ENCODE assay signal across 15 cellular contexts in genomic region chr3:120369000-120369399, GRCh38. TPM values are rescaled to one million over a fixed set of nuclear protein-coding genes. Genes with fewer than 3 reads are reported as not detected.
A peak's percentile ranks its signal among the peaks of the same experiment; 100 is the strongest.
DNase-seq lines count a peak whose midpoint lies in the region; ATAC-seq, FAIRE-seq and TF ChIP-seq lines count a peak whose summit lies in the region.
"Had no signal": no experiment of that assay in that cellular context is flagged by ENCODE, and none has a peak within 500 bp of the region (broad histone marks: within the 10 kb centered on the region; RNA-seq: fewer than 3 reads in every experiment).

No MANE protein-coding gene starts in this region.

- RAD21 ChIA-PET in GM12878 (lab: Charles Lee; ENCODE audit: unreplicated experiment): no interaction called here

- no peak for TF ChIP-seq CTCF in GM12878 (IDR thresholded peaks at IDR 0.05 in 2 of 3, conservative IDR thresholded peaks at IDR 0.05 in 1 of 3; ENCODE audit: control insufficient read depth in 2 of 3, extremely low read depth in 1 of 3, insufficient read depth in 1 of 3, low read depth in 3 of 3, low read length in 3 of 3)
- TF ChIP-seq CTCF in CD8-positive, alpha-beta T cell (IDR thresholded peaks at IDR 0.05): no peak

- no peaks in the 10 kb centered on the region; the same call in 2 of the 3 replicates for H3K9me3 ChIP-seq in GM12878 (replicated peaks; ENCODE audit: control insufficient read depth, insufficient read depth, low read length)
- H3K9me3 ChIP-seq in CD8-positive, alpha-beta T cell (ENCODE audit: low read length): no peaks in the 10 kb centered on the region
- H3K9me3 ChIP-seq: thyroid gland had no signal

- no peak overlapping the region for H3K4me3 ChIP-seq in GM12878
- H3K4me3 ChIP-seq in CD8-positive, alpha-beta T cell (ENCODE audit: low read depth, low read length): no peak overlapping the region
- H3K4me3 ChIP-seq: thyroid gland had no signal

- H4K20me1 ChIP-seq in GM12878 (ENCODE audit: control insufficient read depth, insufficient read depth): no peaks in the 10 kb centered on the region

- H3K27me3 Mint-ChIP-seq in CD8-positive, alpha-beta T cell (ENCODE audit: low read depth): peaks cover 11% of the 10 kb centered on the region

- 25% methylated on average over 2 of the region's 2 CpGs for WGBS in GM12878 (ENCODE audit: insufficient coverage, insufficient replicate concordance, low lambda C conversion rate, missing lambda C conversion rate)

- DNase-seq in GM12878 (ENCODE audit: low read depth, low spot score): no peak
- DNase-seq in A172 (ENCODE audit: low spot score): no peak
- no peak for DNase-seq in CD8-positive, alpha-beta T cell
- no peak for DNase-seq in hypothalamus (lab: John Stamatoyannopoulos, UW)
- DNase-seq: cortex of kidney, DMS79 treated with DMSO at 0.1 percent for 48 hours, natural killer cell, Right ventricle myocardium superior, thyroid gland had no signal

- ATAC-seq in GM18505 (IDR thresholded peaks at IDR 0.05; ENCODE audit: unreplicated experiment): peak; percentile 87
- peak; percentile 71 for ATAC-seq in GM21390 (IDR thresholded peaks at IDR 0.05; ENCODE audit: unreplicated experiment)
- peak; percentile 80 for ATAC-seq in HG03060 (IDR thresholded peaks at IDR 0.05; ENCODE audit: low read depth, unreplicated experiment)
- peak; percentile 59 for ATAC-seq in GM12878
- no peak for ATAC-seq in CD8-positive, alpha-beta T cell
- no peak for ATAC-seq in HG03442 (IDR thresholded peaks at IDR 0.05; ENCODE audit: unreplicated experiment)

- no peak for FAIRE-seq in GM12878 (lab: Jason Lieb, UNC)
- FAIRE-seq: islet of Langerhans, TTC549 had no signal

- H3K36me3 ChIP-seq in GM12878 (ENCODE audit: control insufficient read depth in 2 of 2, insufficient read depth in 2 of 2, low read length in 1 of 2): no peaks in the 10 kb centered on the region
- no peaks in the 10 kb centered on the region for H3K36me3 ChIP-seq in CD8-positive, alpha-beta T cell (ENCODE audit: insufficient read depth, low read length)
- H3K36me3 ChIP-seq: thyroid gland had no signal

- H3K4me3 Mint-ChIP-seq in CD8-positive, alpha-beta T cell: no peak overlapping the region
- H3K4me3 Mint-ChIP-seq: natural killer cell had no signal

- H3K27me3 ChIP-seq in GM12878 (replicated peaks in 1 of 2; ENCODE audit: control insufficient read depth in 2 of 2, insufficient read depth in 2 of 2, low read length in 1 of 2): peaks cover 0 to 3% of the 10 kb centered on the region in 2 experiments; a peak in 2 of 4 replicates
- H3K27me3 ChIP-seq in CD8-positive, alpha-beta T cell (ENCODE audit: insufficient read depth, low read length): no peaks in the 10 kb centered on the region
- H3K27me3 ChIP-seq: thyroid gland had no signal

- no peak overlapping the region for H3K4me2 ChIP-seq in GM12878 (ENCODE audit: control insufficient read depth, insufficient read depth)

- CTCF ChIA-PET in GM12878 (lab: Yijun Ruan, JAX): interaction anchor here (1.6 kb wide), 1 partner anchor 15 kb away, joined by 3 read pairs; no protein-coding TSS in a partner anchor
- CTCF ChIA-PET in CD8-positive, alpha-beta T cell (lab: Charles Lee): interaction anchor here (2.0 kb wide), 1 partner anchor 20 kb away, joined by 4 read pairs; the partner anchor contains the start of gene LRRC58

- H3K4me1 Mint-ChIP-seq in CD8-positive, alpha-beta T cell (ENCODE audit: low read depth): no peaks in the 10 kb centered on the region
- H3K4me1 Mint-ChIP-seq: natural killer cell had no signal

- H3K79me2 ChIP-seq in GM12878 (ENCODE audit: control insufficient read depth, insufficient read depth, low read length): no peaks in the 10 kb centered on the region

- H3K27ac ChIP-seq in GM12878 (ENCODE audit: control insufficient read depth, insufficient read depth): no peak overlapping the region
- no peak overlapping the region for H3K27ac ChIP-seq in CD8-positive, alpha-beta T cell (ENCODE audit: low read depth, low read length)
- H3K27ac ChIP-seq: thyroid gland had no signal

- SMC1A ChIA-PET in GM12878 (lab: Charles Lee; ENCODE audit: uncharacterized antibody, unreplicated experiment): no interaction called here

- H3K9ac ChIP-seq in GM12878 (ENCODE audit: control insufficient read depth, insufficient read depth, low read length): no peak overlapping the region

- H3K9me3 Mint-ChIP-seq in CD8-positive, alpha-beta T cell: no peaks in the 10 kb centered on the region
- H3K9me3 Mint-ChIP-seq: natural killer cell had no signal

- intact Hi-C loops in GM12878 (cut with micrococcal nuclease; ENCODE audit: unreplicated experiment): no loop called here
- intact Hi-C loops in CD8-positive, alpha-beta T cell (cut with DNase I, micrococcal nuclease): no loop called here

- no peaks in the 10 kb centered on the region for H3K4me1 ChIP-seq in GM12878 (ENCODE audit: control insufficient read depth, insufficient read depth, low read length)
- no peaks in the 10 kb centered on the region for H3K4me1 ChIP-seq in CD8-positive, alpha-beta T cell (ENCODE audit: insufficient read depth, low read length)
- H3K4me1 ChIP-seq: thyroid gland had no signal

- no peak for TF ChIP-seq RAD21 in GM12878 (IDR thresholded peaks at IDR 0.05; ENCODE audit: insufficient read depth, low read depth, low read length)

- no TSS peak for BruUV-seq in GM12878 (replicated peaks; lab: Mats Ljungman, UMichigan)

- no peak overlapping the region for H2AFZ ChIP-seq in GM12878 (ENCODE audit: control insufficient read depth, low read depth, low read length)

- no peak overlapping the region for H3K27ac Mint-ChIP-seq in CD8-positive, alpha-beta T cell
- H3K27ac Mint-ChIP-seq: natural killer cell had no signal

- no peak for TF ChIP-seq POLR2A in GM18505 (IDR thresholded peaks at IDR 0.05; ENCODE audit: borderline replicate concordance, extremely low read depth, insufficient read depth, insufficient read length)
- no peak for TF ChIP-seq POLR2A in GM12878 (IDR thresholded peaks at IDR 0.05; ENCODE audit: low read depth, low read length)

- in situ Hi-C loops in GM12878 (cut with MboI): no loop called here

- POLR2A ChIA-PET in GM12878 (lab: Charles Lee): no interaction called here
- POLR2A ChIA-PET in CD8-positive, alpha-beta T cell (lab: Charles Lee): no interaction called here

- H3K36me3 Mint-ChIP-seq in CD8-positive, alpha-beta T cell: no peaks in the 10 kb centered on the region
- H3K36me3 Mint-ChIP-seq: natural killer cell had no signal

- TF ChIP-seq EP300 in GM12878 (IDR thresholded peaks at IDR 0.05; ENCODE audit: borderline replicate concordance in 1 of 2, control insufficient read depth in 1 of 2, low read depth in 2 of 2, low read length in 2 of 2): no peak

TF ChIP-seq in GM12878, 131 proteins besides CTCF, POLR2A, EP300 and RAD21 (continues in another document):
- TF ChIP-seq, protein P1, sequence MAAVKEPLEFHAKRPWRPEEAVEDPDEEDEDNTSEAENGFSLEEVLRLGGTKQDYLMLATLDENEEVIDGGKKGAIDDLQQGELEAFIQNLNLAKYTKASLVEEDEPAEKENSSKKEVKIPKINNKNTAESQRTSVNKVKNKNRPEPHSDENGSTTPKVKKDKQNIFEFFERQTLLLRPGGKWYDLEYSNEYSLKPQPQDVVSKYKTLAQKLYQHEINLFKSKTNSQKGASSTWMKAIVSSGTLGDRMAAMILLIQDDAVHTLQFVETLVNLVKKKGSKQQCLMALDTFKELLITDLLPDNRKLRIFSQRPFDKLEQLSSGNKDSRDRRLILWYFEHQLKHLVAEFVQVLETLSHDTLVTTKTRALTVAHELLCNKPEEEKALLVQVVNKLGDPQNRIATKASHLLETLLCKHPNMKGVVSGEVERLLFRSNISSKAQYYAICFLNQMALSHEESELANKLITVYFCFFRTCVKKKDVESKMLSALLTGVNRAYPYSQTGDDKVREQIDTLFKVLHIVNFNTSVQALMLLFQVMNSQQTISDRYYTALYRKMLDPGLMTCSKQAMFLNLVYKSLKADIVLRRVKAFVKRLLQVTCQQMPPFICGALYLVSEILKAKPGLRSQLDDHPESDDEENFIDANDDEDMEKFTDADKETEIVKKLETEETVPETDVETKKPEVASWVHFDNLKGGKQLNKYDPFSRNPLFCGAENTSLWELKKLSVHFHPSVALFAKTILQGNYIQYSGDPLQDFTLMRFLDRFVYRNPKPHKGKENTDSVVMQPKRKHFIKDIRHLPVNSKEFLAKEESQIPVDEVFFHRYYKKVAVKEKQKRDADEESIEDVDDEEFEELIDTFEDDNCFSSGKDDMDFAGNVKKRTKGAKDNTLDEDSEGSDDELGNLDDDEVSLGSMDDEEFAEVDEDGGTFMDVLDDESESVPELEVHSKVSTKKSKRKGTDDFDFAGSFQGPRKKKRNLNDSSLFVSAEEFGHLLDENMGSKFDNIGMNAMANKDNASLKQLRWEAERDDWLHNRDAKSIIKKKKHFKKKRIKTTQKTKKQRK (IDR thresholded peaks at IDR 0.05; ENCODE audit: low read depth, low read length): no peak
- TF ChIP-seq BMI1 (IDR thresholded peaks at IDR 0.05; ENCODE audit: borderline replicate concordance): no peak
- TF ChIP-seq SUPT20H (IDR thresholded peaks at IDR 0.05; ENCODE audit: borderline replicate concordance, control insufficient read depth, low read depth, low read length): no peak
- TF ChIP-seq IKZF1 (conservative IDR thresholded peaks at IDR 0.05): no peak

RNA-seq across cellular contexts. Expression of gene LRRC58, which starts 19.8 kb away (rescaled TPM):
- 32.9 and 33.4 TPM in 2 replicates for total RNA-seq in GM12878 (2013; cell fraction: nucleolus; rRNA removed)
- 28.5 and 33.2 TPM in 2 replicates for total RNA-seq in GM12878 (2014; rRNA removed)
- total RNA-seq in GM12878 (2014; rRNA removed; fragmentation: Illumina TruSeq; extraction: Trizol): 28.0 and 29.5 TPM in 2 replicates
- total RNA-seq in GM12878 (2021): 17.9 and 19.7 TPM in 2 replicates
- 4.6 TPM for polyA plus RNA-seq in GM12878 (2011; ENCODE audit: low read depth)
- polyA plus RNA-seq in GM12878 (2011; rRNA removed): 29.1 and 46.8 TPM in 2 replicates
- 12.1 and 12.6 TPM in 2 replicates for polyA plus RNA-seq in GM12878 (2011; cell fraction: cytosol; rRNA removed)
- 5.3 and 6.1 TPM in 2 replicates for polyA plus RNA-seq in GM12878 (2011; cell fraction: nucleus; rRNA removed)
- polyA plus RNA-seq in GM12878 (2012): 9.2 and 11.3 TPM in 2 replicates
- polyA plus RNA-seq in GM12878 (2014; fragmentation: Illumina TruSeq; extraction: Trizol): 25.0 and 28.0 TPM in 2 replicates
- polyA plus RNA-seq in GM12878 (2014; fragmentation: Nextera tagmentation; extraction: Ambion mirVana): 1 to 10 TPM; 7.7 to 8.0 TPM
- 12.9 and 14.8 TPM in 2 replicates for polyA plus RNA-seq in GM12878 (2014; rRNA removed)
- polyA plus RNA-seq in GM12878 (2016; fragmentation: Nextera tagmentation; extraction: Ambion mirVana): 10 to 100 TPM; 17.7 to 17.9 TPM
- polyA minus RNA-seq in GM12878 (2011; rRNA and poly(A)+ RNA removed): 25.7 and 34.4 TPM in 2 replicates
- 13.9 and 15.2 TPM in 2 replicates for polyA minus RNA-seq in GM12878 (2011; cell fraction: cytosol; rRNA and poly(A)+ RNA removed)
- 7.4 and 12.2 TPM in 2 replicates for polyA minus RNA-seq in GM12878 (2011; cell fraction: nucleus; rRNA and poly(A)+ RNA removed)
- 59.0 and 69.9 TPM in 2 replicates for total RNA-seq in A172 (2014; rRNA removed; shearing (Covaris generic))
- total RNA-seq in CD8-positive, alpha-beta T cell: 10 to 100 TPM; 16.1 to 17.0 TPM

Comparison
In these comparisons a context has a peak if more than half of its experiments do, and no peak if none do; other contexts are left out.
1. ATAC-seq: peak in GM18505 (single experiment), GM21390 (single experiment), HG03060 (single experiment) and GM12878 (single experiment); none in CD8-positive, alpha-beta T cell (single experiment) and HG03442 (single experiment).